In the genomic region with DNA sequence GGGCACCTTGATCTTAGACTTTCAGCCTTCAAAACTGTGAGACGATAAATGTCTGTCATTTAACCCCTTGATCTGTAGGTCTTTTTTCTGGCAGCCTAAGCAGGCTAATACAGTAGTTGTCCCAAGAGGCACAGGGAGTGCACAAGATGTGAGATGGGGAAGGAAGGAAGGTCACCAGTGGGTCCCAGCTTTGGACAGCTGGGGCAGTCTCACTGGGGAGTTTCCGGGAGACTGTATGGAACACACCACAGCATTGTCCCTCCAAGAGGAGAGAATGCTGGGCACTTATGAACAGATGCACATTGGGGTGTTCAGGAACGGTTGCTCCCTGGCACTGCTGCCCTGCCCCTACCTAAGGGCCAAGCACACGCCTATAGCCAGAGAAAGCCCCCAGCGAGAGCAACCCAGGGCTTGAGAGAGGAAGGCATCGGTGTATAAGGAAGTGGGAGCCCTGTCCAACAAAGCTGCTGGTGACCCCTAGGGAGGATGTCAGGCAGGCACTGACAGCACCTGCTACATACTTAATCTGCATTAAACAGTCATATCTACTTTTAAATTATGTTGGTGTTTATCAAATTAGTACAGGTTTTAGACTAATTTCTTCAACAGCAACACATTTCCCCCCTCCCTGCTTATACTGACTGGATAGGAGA, we compare ENCODE assay signal across 22 cellular contexts. TPM values are rescaled to one million over a fixed set of nuclear protein-coding genes. Genes with fewer than 3 reads are reported as not detected.
DNase-seq lines count a peak whose midpoint lies in the region; ATAC-seq and TF ChIP-seq lines count a peak whose summit lies in the region.
"Had no signal": no experiment of that assay in that cellular context is flagged by ENCODE, and none has a peak within 500 bp of the region (broad histone marks: within the 10 kb centered on the region; RNA-seq: fewer than 3 reads in every experiment).

No MANE protein-coding gene starts in this region.

- no peaks in the 10 kb centered on the region for H4K20me1 ChIP-seq in BLaER1
- H4K20me1 ChIP-seq in OCI-LY3 (ENCODE audit: insufficient read depth, low read length), result no peaks in the 10 kb centered on the region

- H3K9ac ChIP-seq in BLaER1 (peak overlapping the region; percentile 53), OCI-LY3 (ENCODE audit: low read length) (no peak overlapping the region)

- ATAC-seq in GM21423 (IDR thresholded peaks at IDR 0.05; ENCODE audit: unreplicated experiment), result peak; percentile 46
- no peak for ATAC-seq in effector memory CD8-positive, alpha-beta T cell (replicated peaks)
- ATAC-seq in naive thymus-derived CD4-positive, alpha-beta T cell, result no peak
- ATAC-seq: HCT116; stimulated activated naive CD8-positive, alpha-beta T cell treated with anti-CD3 and anti-CD28 coated beads, Interleukin-15, Interleukin-2, amounts not matched to agents 100 U/mL and 50 U/mL, for 24 hours had no signal

- H3K27me3 ChIP-seq in BLaER1 (no peaks in the 10 kb centered on the region), OCI-LY3 (ENCODE audit: low read depth, low read length) (peaks cover 13% of the 10 kb centered on the region; the same call in 1 of the 2 replicates)
- H3K27me3 ChIP-seq in naive thymus-derived CD4-positive, alpha-beta T cell (ENCODE audit: control insufficient read depth in 2 of 2, insufficient read depth in 2 of 2, low read length in 2 of 2), result no peaks in the 10 kb centered on the region
- H3K27me3 ChIP-seq: transverse colon had no signal

- no peaks in the 10 kb centered on the region for H3K36me3 ChIP-seq in BLaER1
- H3K36me3 ChIP-seq in OCI-LY3 (replicated peaks; ENCODE audit: low read depth, low read length), result no peaks in the 10 kb centered on the region
- no peaks in the 10 kb centered on the region for H3K36me3 ChIP-seq in naive thymus-derived CD4-positive, alpha-beta T cell (ENCODE audit: control insufficient read depth in 2 of 3, insufficient read depth in 3 of 3, low read length in 3 of 3)
- H3K36me3 ChIP-seq: transverse colon had no signal

- CTCF ChIA-PET in naive thymus-derived CD4-positive, alpha-beta T cell (lab: Charles Lee), result no interaction called here

- no peak overlapping the region for H2AFZ ChIP-seq in OCI-LY3 (ENCODE audit: low read depth, low read length)

- H3K36me3 Mint-ChIP-seq in effector memory CD8-positive, alpha-beta T cell (ENCODE audit: insufficient read depth), result no peaks in the 10 kb centered on the region
- H3K36me3 Mint-ChIP-seq in naive thymus-derived CD4-positive, alpha-beta T cell, result peaks cover 0 to 7% (median 0%) of the 10 kb centered on the region in 5 donors
- H3K36me3 Mint-ChIP-seq: CD8-positive, alpha-beta memory T cell had no signal

- no peaks in the 10 kb centered on the region for H3K9me3 Mint-ChIP-seq in effector memory CD8-positive, alpha-beta T cell
- peaks cover 0 to 11% (median 0%) of the 10 kb centered on the region in 11 donors for H3K9me3 Mint-ChIP-seq in naive thymus-derived CD4-positive, alpha-beta T cell
- H3K9me3 Mint-ChIP-seq: dendritic cell treated with granulocyte-macrophage colony-stimulating factor and Interleukin-4, amounts not matched to agents 40 ng/mL and 50 ng/mL, for 4 days had no signal

- no peaks in the 10 kb centered on the region for H3K79me2 ChIP-seq in OCI-LY3 (ENCODE audit: low read length)

- intact Hi-C loops in cardiac septum (cut with DNase I), result no loop called here
- intact Hi-C loops in naive thymus-derived CD4-positive, alpha-beta T cell (cut with micrococcal nuclease), result no loop called here

- POLR2A ChIA-PET in naive thymus-derived CD4-positive, alpha-beta T cell (lab: Charles Lee), result no interaction called here

- 0 out of 2 replicates have a peak, but pooled peaks have one; percentile 10 for TF ChIP-seq CTCF in OCI-LY3 (IDR thresholded peaks at IDR 0.05; ENCODE audit: low read depth, low read length)

- H3K27me3 Mint-ChIP-seq in effector memory CD8-positive, alpha-beta T cell, result no peaks in the 10 kb centered on the region
- peaks cover 0 to 2% (median 0%) of the 10 kb centered on the region in 5 donors for H3K27me3 Mint-ChIP-seq in naive thymus-derived CD4-positive, alpha-beta T cell
- H3K27me3 Mint-ChIP-seq: CD8-positive, alpha-beta memory T cell had no signal

- H3K4me1 Mint-ChIP-seq in effector memory CD8-positive, alpha-beta T cell (ENCODE audit: low read depth in 2 of 2), result peaks cover 13 to 23% of the 10 kb centered on the region in 2 donors
- H3K4me1 Mint-ChIP-seq in naive thymus-derived CD4-positive, alpha-beta T cell, result peaks cover 18 to 42% (median 40%) of the 10 kb centered on the region in 7 donors

- no peak overlapping the region for H3K4me3 Mint-ChIP-seq in effector memory CD8-positive, alpha-beta T cell
- H3K4me3 Mint-ChIP-seq in naive thymus-derived CD4-positive, alpha-beta T cell, result no peak overlapping the region
- H3K4me3 Mint-ChIP-seq: dendritic cell treated with granulocyte-macrophage colony-stimulating factor and Interleukin-4, amounts not matched to agents 40 ng/mL and 50 ng/mL, for 4 days had no signal

- no peak overlapping the region for H3K27ac Mint-ChIP-seq in effector memory CD8-positive, alpha-beta T cell
- peak overlapping the region in 3 of 9 donors; percentile 24 to 79 (median 28) for H3K27ac Mint-ChIP-seq in naive thymus-derived CD4-positive, alpha-beta T cell
- H3K27ac Mint-ChIP-seq: dendritic cell treated with granulocyte-macrophage colony-stimulating factor and Interleukin-4, amounts not matched to agents 40 ng/mL and 50 ng/mL, for 4 days had no signal

- H3K4me1 ChIP-seq in BLaER1 (peaks cover 53% of the 10 kb centered on the region), OCI-LY3 (ENCODE audit: low read length) (peaks cover 8% of the 10 kb centered on the region)
- H3K4me1 ChIP-seq in naive thymus-derived CD4-positive, alpha-beta T cell (ENCODE audit: control insufficient read depth in 2 of 2, insufficient read depth in 2 of 2, low read length in 2 of 2), result peaks cover 8 to 11% of the 10 kb centered on the region in 2 donors

- H3K4me2 ChIP-seq in BLaER1 (peak overlapping the region; percentile 81), OCI-LY3 (ENCODE audit: low read length) (peak overlapping the region; percentile 6; the same call in 1 of the 2 replicates)

- H3K27ac ChIP-seq in BLaER1 (no peak overlapping the region), OCI-LY3 (ENCODE audit: low read length) (no peak overlapping the region)
- no peak overlapping the region for H3K27ac ChIP-seq in naive thymus-derived CD4-positive, alpha-beta T cell (ENCODE audit: low read depth, low read length)
- H3K27ac ChIP-seq: transverse colon, VCaP had no signal

- peak overlapping the region; percentile 14; the same call in 1 of the 2 replicates for H3K4me3 ChIP-seq in BLaER1
- no peak overlapping the region for H3K4me3 ChIP-seq in OCI-LY3 (ENCODE audit: low read length)
- no peak overlapping the region for H3K4me3 ChIP-seq in naive thymus-derived CD4-positive, alpha-beta T cell (ENCODE audit: low read length)
- H3K4me3 ChIP-seq: transverse colon had no signal

- DNase-seq in cardiac septum (ENCODE audit: low spot score), result peak; percentile 31
- no peak for DNase-seq in NCI-H345 (lab: John Stamatoyannopoulos, UW)
- DNase-seq in effector memory CD8-positive, alpha-beta T cell, result no peak
- DNase-seq in COLO668 (lab: John Stamatoyannopoulos, UW; ENCODE audit: unreplicated experiment), result no peak
- no peak for DNase-seq in naive thymus-derived CD4-positive, alpha-beta T cell
- DNase-seq: activated CD8-positive, alpha-beta memory T cell treated with anti-CD3 and anti-CD28 coated beads for 24 hours; CD8-positive, alpha-beta memory T cell; DMS79 treated with DMSO at 0.1 percent for 48 hours; foreskin melanocyte; NCI-H146; NCI-H2227 treated with DMSO at 0.1 percent for 48 hours; nucleus accumbens; SHP77; stimulated activated naive CD8-positive, alpha-beta T cell treated with anti-CD3 and anti-CD28 coated beads, Interleukin-15, Interleukin-2, amounts not matched to agents 100 U/mL and 50 U/mL, for 24 hours; T-helper 1 cell; transverse colon had no signal

- H3K9me3 ChIP-seq in BLaER1 (peaks cover 20% of the 10 kb centered on the region), OCI-LY3 (ENCODE audit: insufficient read depth, low read length) (no peaks in the 10 kb centered on the region; the same call in 1 of the 2 replicates)
- no peaks in the 10 kb centered on the region for H3K9me3 ChIP-seq in naive thymus-derived CD4-positive, alpha-beta T cell (ENCODE audit: control insufficient read depth in 2 of 3, low read length in 3 of 3)
- H3K9me3 ChIP-seq: transverse colon had no signal

RNA-seq across cellular contexts. Expression of a gene that starts 11.6 kb away (rescaled TPM):
- total RNA-seq in cardiac septum, result 33.2 TPM
- 100 to 1,000 TPM in 4 of 5 experiments, 10 to 100 TPM in 1; 75.3 to 134 (median 109) TPM for total RNA-seq in naive thymus-derived CD4-positive, alpha-beta T cell
- 10 to 100 TPM; 30.8 to 73.0 TPM for polyA plus RNA-seq in naive thymus-derived CD4-positive, alpha-beta T cell
